ENCODE assay signal across 27 cellular contexts in the genomic region with DNA sequence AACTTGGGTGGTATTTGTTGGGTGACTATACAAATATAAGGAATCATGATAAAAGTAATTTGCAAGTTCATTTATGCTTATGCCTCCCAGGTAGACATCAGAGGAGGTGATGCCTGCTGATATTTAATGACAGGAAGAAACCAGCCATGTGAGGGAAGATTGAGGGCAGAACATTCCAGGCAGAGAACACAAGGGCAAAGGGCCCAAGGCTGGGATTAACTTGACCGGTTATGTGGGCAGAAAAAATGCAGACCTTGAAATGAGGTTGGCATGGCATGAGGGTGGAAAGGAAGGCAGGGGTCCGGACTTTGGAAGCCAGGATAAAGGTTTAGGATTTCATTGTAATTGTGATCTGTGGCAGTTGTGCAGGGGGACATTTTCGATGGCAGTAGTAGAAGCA.
"Had no signal": no experiment of that assay in that cellular context is flagged by ENCODE, and none has a peak within 500 bp of the region (broad histone marks: within the 10 kb centered on the region; RNA-seq: fewer than 3 reads in every experiment).

No MANE protein-coding gene starts in this region.

- H3K27ac ChIP-seq: coronary artery, esophagus squamous epithelium, ovary, right lobe of liver had no signal

- H3K36me3 ChIP-seq: esophagus squamous epithelium, ovary, right lobe of liver, tibial artery had no signal

- H3K4me2 ChIP-seq: smooth muscle cell had no signal

- DNase-seq: dermis blood vessel endothelial cell; effector memory CD4-positive, alpha-beta T cell; erythroblast; esophagus squamous epithelium; head of caudate nucleus; kidney; mucosa of descending colon; naive thymus-derived CD4-positive, alpha-beta T cell; occipital lobe; ovary; posterior cingulate gyrus; right lobe of liver; stimulated activated CD4-positive, alpha-beta T cell treated with anti-CD3 and anti-CD28 coated beads, Interleukin-12 subunit alpha, Interleukin-12 subunit beta, amount 100 ng/mL, for 4 hours; stimulated activated CD4-positive, alpha-beta T cell treated with anti-CD3 and anti-CD28 coated beads, Interleukin-1b, Interleukin-23, amount 100 ng/mL, for 48 hours; stimulated activated CD4-positive, alpha-beta T cell treated with anti-CD3 and anti-CD28 coated beads, Interleukin-4, amount 100 ng/mL, for 1 hour; stimulated activated CD8-positive, alpha-beta memory T cell treated with anti-CD3 and anti-CD28 coated beads, Interleukin-4, amount 100 ng/mL, for 48 hours; stimulated activated naive CD4-positive, alpha-beta T cell; stimulated activated naive CD8-positive, alpha-beta T cell treated with anti-CD3 and anti-CD28 coated beads, Interleukin-15, amount 100 ng/mL, for 72 hours; tibial artery had no signal

- ATAC-seq: left lobe of liver; mucosa of descending colon; naive thymus-derived CD4-positive, alpha-beta T cell; right lobe of liver; stimulated activated naive CD8-positive, alpha-beta T cell treated with anti-CD3 and anti-CD28 coated beads, Interleukin-15, amount 100 ng/mL, for 72 hours had no signal

- H3K27ac Mint-ChIP-seq: memory B cell; mesothelial cell of epicardium; naive thymus-derived CD4-positive, alpha-beta T cell; nephron; stimulated activated naive CD8-positive, alpha-beta T cell treated with anti-CD3 and anti-CD28 coated beads, Interleukin-15, amount 100 ng/mL, for 72 hours; type B pancreatic cell had no signal

- H3K4me1 ChIP-seq: right lobe of liver had no signal

- H3K4me3 Mint-ChIP-seq: memory B cell; mesothelial cell of epicardium; naive thymus-derived CD4-positive, alpha-beta T cell; nephron; stimulated activated naive CD8-positive, alpha-beta T cell treated with anti-CD3 and anti-CD28 coated beads, Interleukin-15, amount 100 ng/mL, for 72 hours; type B pancreatic cell had no signal

- H3K27me3 ChIP-seq: esophagus squamous epithelium, right lobe of liver, tibial artery had no signal

- H3K36me3 Mint-ChIP-seq: type B pancreatic cell had no signal

- H3K9me3 ChIP-seq: esophagus squamous epithelium, mucosa of descending colon, ovary, right lobe of liver, tibial artery had no signal

- H3K4me1 Mint-ChIP-seq: memory B cell; naive thymus-derived CD4-positive, alpha-beta T cell; stimulated activated naive CD8-positive, alpha-beta T cell treated with anti-CD3 and anti-CD28 coated beads, Interleukin-15, amount 100 ng/mL, for 72 hours had no signal

- H3K4me3 ChIP-seq: coronary artery, esophagus squamous epithelium, lung, mucosa of descending colon, ovary, right lobe of liver, smooth muscle cell, tibial artery had no signal

- H3K27me3 Mint-ChIP-seq: memory B cell; stimulated activated naive CD8-positive, alpha-beta T cell treated with anti-CD3 and anti-CD28 coated beads, Interleukin-15, amount 100 ng/mL, for 72 hours; type B pancreatic cell had no signal
